In the genomic region with DNA sequence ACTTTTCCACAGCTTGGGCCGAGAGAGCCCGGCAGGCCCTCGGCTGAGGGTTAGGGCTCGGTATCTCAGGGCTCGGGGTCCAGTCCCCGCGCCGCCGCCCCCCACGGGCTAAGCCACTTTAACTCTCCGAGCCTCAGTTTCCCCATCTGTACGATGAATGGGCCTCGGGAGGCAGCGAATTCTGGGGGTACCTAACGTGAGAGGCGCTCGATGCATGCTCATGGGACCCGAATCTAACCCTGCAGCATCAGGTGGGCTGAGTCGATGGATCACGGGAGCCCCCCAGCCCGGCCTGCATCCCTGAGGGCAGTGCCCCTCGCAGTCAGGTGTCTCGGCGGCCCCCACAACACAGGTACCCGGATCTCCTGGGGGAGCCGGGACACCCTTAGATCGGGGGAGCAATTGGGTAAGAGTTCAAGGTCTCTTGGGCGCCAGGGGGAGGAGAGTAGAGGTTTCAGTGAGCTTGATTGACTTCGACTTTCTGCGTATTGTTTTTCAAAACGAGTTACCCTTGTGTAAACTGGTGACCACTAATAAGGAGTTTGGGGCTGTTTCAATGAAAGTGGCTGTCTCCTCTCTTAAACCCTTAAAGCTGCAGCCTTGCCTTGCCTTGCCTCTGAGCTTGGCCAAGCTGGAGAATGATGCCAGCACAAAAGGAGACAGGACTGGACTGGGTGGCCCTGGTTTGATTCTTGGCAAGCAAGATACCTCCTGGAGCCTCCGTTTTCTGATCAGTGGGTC, we compare ENCODE assay signal across 7 cellular contexts. TPM values are rescaled to one million over a fixed set of nuclear protein-coding genes. Genes with fewer than 3 reads are reported as not detected.
DNase-seq lines count a peak whose midpoint lies in the region; ATAC-seq lines count a peak whose summit lies in the region.

No MANE protein-coding gene starts in this region.

- peaks cover 2% of the 10 kb centered on the region for H3K36me3 Mint-ChIP-seq in T-cell

- POLR2A ChIA-PET in T-cell (lab: Charles Lee), result interaction anchor here (0.6 to 1.8 kb wide), 7 partner anchors 7 to 478 kb away, joined by 3 to 8 read pairs (median 3); no protein-coding TSS in a partner anchor

- peak overlapping the region; percentile 90 to 93 (median 90) for H3K4me3 Mint-ChIP-seq in T-cell

- peak overlapping the region; percentile 78 for H3K4me3 ChIP-seq in GM08714 (ENCODE audit: low read length)

- H3K4me1 Mint-ChIP-seq in T-cell, result peaks cover 30 to 44% (median 41%) of the 10 kb centered on the region in 3 donors

- no peaks in the 10 kb centered on the region for H3K27me3 Mint-ChIP-seq in T-cell

- ATAC-seq in HG03045 (IDR thresholded peaks at IDR 0.05; ENCODE audit: unreplicated experiment), result peak; percentile 8
- peak in 2 of 4 experiments; percentile 6 to 10 for ATAC-seq in T-cell (replicated peaks in 1 of 4)

- H3K27ac ChIP-seq in temporal lobe (ENCODE audit: low read depth, low read length), result peak overlapping the region; percentile 75

- H3K27ac Mint-ChIP-seq in T-cell, result peak overlapping the region; percentile 78 to 84

- CTCF ChIA-PET in T-cell (lab: Charles Lee), result interaction anchor here (0.5 to 1.5 kb wide), 5 partner anchors 37 to 105 kb away, joined by 3 to 5 read pairs (median 3); partner anchors contain the start of gene RHBDD2 (in 1 of the 2)

- DNase-seq in T-cell (peak in 16 of 34 experiments; percentile 3 to 37 (median 18)), dermis blood vessel endothelial cell (peak; percentile 36), medulla oblongata (ENCODE audit: extremely low spot score) (peak; percentile 28), NCI-H226 (no peak)

- H3K9me3 Mint-ChIP-seq in T-cell, result no peaks in the 10 kb centered on the region

RNA-seq across cellular contexts. Expression of gene POR, which starts 0.6 kb away (rescaled TPM):
- 10 to 100 TPM; 41.1 to 83.3 (median 58.8) TPM for total RNA-seq in T-cell
- 87.0 and 102 TPM in 2 replicates for total RNA-seq in dermis blood vessel endothelial cell
- total RNA-seq in temporal lobe, result 47.5 TPM

RNA-seq across cellular contexts. Expression of gene RHBDD2, which starts 36.8 kb away (rescaled TPM):
- total RNA-seq in T-cell (100 to 1,000 TPM in 1 of 5 donors, 10 to 100 TPM in 4; 46.7 to 110 (median 59.4) TPM), dermis blood vessel endothelial cell (15.3 and 18.1 TPM in 2 replicates), temporal lobe (32.0 TPM)
